Comparison of ENCODE assay signal across 9 cellular contexts in genomic region chr11:11022126-11022730, GRCh38.
DNase-seq lines count a peak whose midpoint lies in the region; ATAC-seq, FAIRE-seq and TF ChIP-seq lines count a peak whose summit lies in the region.
"Had no signal": no experiment of that assay in that cellular context is flagged by ENCODE, and none has a peak within 500 bp of the region (broad histone marks: within the 10 kb centered on the region; RNA-seq: fewer than 3 reads in every experiment).

No MANE protein-coding gene starts in this region.

- no peak for TF ChIP-seq EP300 in transverse colon (IDR thresholded peaks at IDR 0.05; ENCODE audit: low read depth)

- no peaks in the 10 kb centered on the region for H3K36me3 ChIP-seq in transverse colon

- in situ Hi-C loops in transverse colon (cut with MboI; ENCODE audit: low pct_ligation_motif_present in 1 of 4, low pct_unique_long_range_greater_than_20kb in 1 of 4, low sequenced_read_pairs in 3 of 4) = loop anchor here (5.0 to 10.0 kb wide), 7 partner anchors 85 to 763 kb away; no protein-coding TSS in a partner anchor

- H3K9me3 ChIP-seq in transverse colon = no peaks in the 10 kb centered on the region

- H3K4me3 ChIP-seq in fibroblast of villous mesenchyme (ENCODE audit: low read depth, low read length) (no peak overlapping the region), transverse colon (no peak overlapping the region)

- peak; percentile 67 for FAIRE-seq in RCC 7860 (lab: Jason Lieb, UNC)

- DNase-seq in AML-193 (lab: John Stamatoyannopoulos, UW) (peak; percentile 16 to 36), RCC 7860 (ENCODE audit: low spot score) (no peak), fibroblast of villous mesenchyme (ENCODE audit: low read depth) (peak; percentile 34), transverse colon (no peak), middle frontal gyrus (ENCODE audit: extremely low spot score, low spot score) (no peak)

- H3K27ac ChIP-seq in transverse colon = no peak overlapping the region
- H3K27ac ChIP-seq: epithelial cell of prostate had no signal

- no peak for ATAC-seq in GM21576 (IDR thresholded peaks at IDR 0.05; ENCODE audit: unreplicated experiment)
- no peak for ATAC-seq in HG03025 (IDR thresholded peaks at IDR 0.05; ENCODE audit: low FRiP score, unreplicated experiment)

- TF ChIP-seq POLR2A in transverse colon (IDR thresholded peaks at IDR 0.05) = no peak

- no peaks in the 10 kb centered on the region for H3K27me3 ChIP-seq in transverse colon

- intact Hi-C loops in transverse colon (cut with DNase I; ENCODE audit: low total_unique reads) = loop anchor here (2.0 to 5.0 kb wide), 3 partner anchors 89 to 765 kb away; no protein-coding TSS in a partner anchor

- no peaks in the 10 kb centered on the region for H3K4me1 ChIP-seq in transverse colon

- TF ChIP-seq CTCF in GM12873 (IDR thresholded peaks at IDR 0.05; ENCODE audit: insufficient read depth, low read depth, low read length, missing control alignments) (peak; percentile 33), fibroblast of villous mesenchyme (IDR thresholded peaks at IDR 0.05; ENCODE audit: insufficient read depth, low read depth, low read length) (peak; percentile 46), transverse colon (IDR thresholded peaks at IDR 0.05) (peak; percentile 49 to 56 (median 52))

- 17 to 23% methylated on average over 4 of the region's 4 CpGs for WGBS in transverse colon (ENCODE audit: low coverage in 1 of 2), 2 donors

Comparison
In these comparisons a context has a peak if more than half of its experiments do, and no peak if none do; other contexts are left out.
1. DNase-seq: peak in AML-193 (2 of 2) and fibroblast of villous mesenchyme (single experiment); none in RCC 7860 (single experiment), transverse colon (single experiment) and middle frontal gyrus (single experiment).
2. Peak in every context shown above with its lines, with median percentiles within 50 percentile points of each other: CTCF ChIP-seq.